In genomic region chr15:99449514-99449913, GRCh38 we compare ENCODE assay signal across 26 cellular contexts.
DNase-seq lines count a peak whose midpoint lies in the region; ATAC-seq and TF ChIP-seq lines count a peak whose summit lies in the region.
"Had no signal": no experiment of that assay in that cellular context is flagged by ENCODE, and none has a peak within 500 bp of the region (broad histone marks: within the 10 kb centered on the region; RNA-seq: fewer than 3 reads in every experiment).

No MANE protein-coding gene starts in this region.

- no peaks in the 10 kb centered on the region for H3K36me3 Mint-ChIP-seq in type B pancreatic cell

- no peaks in the 10 kb centered on the region for H3K27me3 ChIP-seq in heart right ventricle
- H3K27me3 ChIP-seq: BLaER1 had no signal

- peaks cover 39 to 80% (median 54%) of the 10 kb centered on the region in 9 donors for H3K4me1 ChIP-seq in heart right ventricle

- no peaks in the 10 kb centered on the region for H3K9me3 Mint-ChIP-seq in type B pancreatic cell
- H3K9me3 Mint-ChIP-seq: activated naive CD4-positive, alpha-beta T cell treated with anti-CD3 and anti-CD28 coated beads for 36 hours; activated T-cell treated with anti-CD3 and anti-CD28 coated beads, Interleukin-2, amount 50 U/mL, for 24 hours; central memory CD8-positive, alpha-beta T cell had no signal

- no peaks in the 10 kb centered on the region for H3K27me3 Mint-ChIP-seq in type B pancreatic cell
- H3K27me3 Mint-ChIP-seq: activated T-cell treated with anti-CD3 and anti-CD28 coated beads, Interleukin-2, amount 50 U/mL, for 24 hours had no signal

- POLR2A ChIA-PET in RWPE1 (lab: Yijun Ruan, JAX; ENCODE audit: low non-redundant PET), result no interaction called here

- ATAC-seq in heart right ventricle (no peak), Right ventricle myocardium superior (ENCODE audit: poor library complexity) (no peak)

- TF ChIP-seq CTCF in heart right ventricle (IDR thresholded peaks at IDR 0.05) (no peak), RWPE1 (conservative IDR thresholded peaks at IDR 0.05; ENCODE audit: low read depth) (no peak), epithelial cell of esophagus (IDR thresholded peaks at IDR 0.05; ENCODE audit: insufficient read depth, low read depth, low read length, missing control alignments) (no peak), type B pancreatic cell (conservative IDR thresholded peaks at IDR 0.05) (no peak)

- H3K4me3 Mint-ChIP-seq in type B pancreatic cell, result no peak overlapping the region
- H3K4me3 Mint-ChIP-seq: activated T-cell treated with anti-CD3 and anti-CD28 coated beads, Interleukin-2, amount 50 U/mL, for 24 hours; central memory CD8-positive, alpha-beta T cell had no signal

- H3K4me1 Mint-ChIP-seq in type B pancreatic cell (ENCODE audit: unreplicated experiment), result peaks cover 11% of the 10 kb centered on the region

- peak overlapping the region; percentile 24 for H3K27ac Mint-ChIP-seq in type B pancreatic cell
- H3K27ac Mint-ChIP-seq: activated naive CD4-positive, alpha-beta T cell treated with anti-CD3 and anti-CD28 coated beads for 36 hours; activated T-cell treated with anti-CD3 and anti-CD28 coated beads, Interleukin-2, amount 50 U/mL, for 24 hours had no signal

- CTCF ChIA-PET in RWPE1 (lab: Yijun Ruan, JAX), result interaction anchor here (0.7 kb wide), 1 partner anchor 140 kb away, joined by 3 read pairs; no protein-coding TSS in a partner anchor

- DNase-seq in heart right ventricle, result no peak
- DNase-seq in Right ventricle myocardium superior, result no peak
- DNase-seq in RWPE1 (ENCODE audit: low spot score), result no peak
- DNase-seq in epithelial cell of esophagus (ENCODE audit: low read depth), result peak; percentile 66
- no peak for DNase-seq in type B pancreatic cell (ENCODE audit: extremely low spot score, unreplicated experiment)
- no peak for DNase-seq in NCI-H2081 (lab: John Stamatoyannopoulos, UW)
- DNase-seq in NCI-H748 (lab: John Stamatoyannopoulos, UW; ENCODE audit: unreplicated experiment), result no peak
- DNase-seq in NK-92 (lab: John Stamatoyannopoulos, UW; ENCODE audit: unreplicated experiment), result no peak
- DNase-seq: activated CD8-positive, alpha-beta memory T cell treated with anti-CD3 and anti-CD28 coated beads for 24 hours; activated naive CD4-positive, alpha-beta T cell treated with anti-CD3 and anti-CD28 coated beads for 36 hours; activated T-cell treated with anti-CD3 and anti-CD28 coated beads, Interleukin-2, amount 50 U/mL, for 24 hours; aorta; Calu3; hippocampal formation; NCI-H1436 treated with DMSO at 0.1 percent for 48 hours; NCI-H524 treated with DMSO at 0.1 percent for 48 hours; occipital lobe; retina; stimulated activated CD4-positive, alpha-beta T cell treated with anti-CD3 and anti-CD28 coated beads, Interleukin-12 subunit alpha, Interleukin-12 subunit beta, amount 100 ng/mL, for 4 hours; SW 1271; trophoblast cell had no signal

- H3K27ac ChIP-seq in heart right ventricle, result peak overlapping the region in 7 of 10 donors; percentile 6 to 99 (median 92)
- H3K27ac ChIP-seq in RWPE1, result peak overlapping the region; percentile 99; the same call in 1 of the 2 replicates
- H3K27ac ChIP-seq: BLaER1, epithelial cell of prostate had no signal

- H3K36me3 ChIP-seq in heart right ventricle, result no peaks in the 10 kb centered on the region
- H3K36me3 ChIP-seq: BLaER1 had no signal

- intact Hi-C loops in heart right ventricle (cut with DNase I), result no loop called here
- intact Hi-C loops in Right ventricle myocardium superior (cut with DNase I), result no loop called here

- H3K4me3 ChIP-seq in heart right ventricle (no peak overlapping the region), epithelial cell of esophagus (ENCODE audit: low read length) (no peak overlapping the region)
- H3K4me3 ChIP-seq: BLaER1, dorsolateral prefrontal cortex, lung had no signal

- H3K9me3 ChIP-seq in heart right ventricle, result no peaks in the 10 kb centered on the region
- H3K9me3 ChIP-seq: BLaER1 had no signal

- WGBS in heart right ventricle, 2 donors, result 56 to 71% methylated on average over 4 of the region's 4 CpGs
